In genomic region chr6:123986938-123987337, GRCh38 we compare ENCODE assay signal across 1 cellular context.
TF ChIP-seq lines count a peak whose summit lies in the region.

No MANE protein-coding gene starts in this region.

TF ChIP-seq in WTC11, 78 proteins besides CTCF, POLR2A, EP300 and RAD21 (continued from another document):
- TF ChIP-seq USF2 (CRISPR knock-in tag; IDR thresholded peaks at IDR 0.05), result no peak
